Comparison of ENCODE assay signal across 8 cellular contexts in genomic region chr12:121110211-121110940, GRCh38. TPM values are rescaled to one million over a fixed set of nuclear protein-coding genes. Genes with fewer than 3 reads are reported as not detected.
DNase-seq lines count a peak whose midpoint lies in the region; TF ChIP-seq lines count a peak whose summit lies in the region.

No MANE protein-coding gene starts in this region.

- no peak overlapping the region for H3K27ac Mint-ChIP-seq in neural progenitor cell

- H3K27ac ChIP-seq in A673 (ENCODE audit: low read depth, low read length, poor library complexity, severe bottlenecking), result no peak overlapping the region
- H3K27ac ChIP-seq in OCI-LY3 (ENCODE audit: low read length), result no peak overlapping the region
- no peak overlapping the region for H3K27ac ChIP-seq in neural progenitor cell
- H3K27ac ChIP-seq in tibial artery, result no peak overlapping the region

- intact Hi-C loops in A673 (cut with micrococcal nuclease; ENCODE audit: unreplicated experiment) (loop anchor here (5.0 to 10.0 kb wide), 2 partner anchors 528 to 756 kb away; partner anchors contain the start of gene POP5), tibial artery (cut with DNase I; ENCODE audit: low total_unique reads) (no loop called here)

- H3K36me3 ChIP-seq in A673 (ENCODE audit: insufficient read depth, low read length, poor library complexity, severe bottlenecking) (no peaks in the 10 kb centered on the region), OCI-LY3 (replicated peaks; ENCODE audit: low read depth, low read length) (no peaks in the 10 kb centered on the region), neural progenitor cell (no peaks in the 10 kb centered on the region), tibial artery (no peaks in the 10 kb centered on the region)

- CTCF ChIA-PET in A673 (lab: Charles Lee), result interaction anchor here (0.6 kb wide), 1 partner anchor 87 kb away, joined by 3 read pairs; no protein-coding TSS in a partner anchor

- peaks cover 9% of the 10 kb centered on the region for H3K27me3 Mint-ChIP-seq in neural progenitor cell (ENCODE audit: insufficient read depth, low read depth)

- H3K9ac ChIP-seq in OCI-LY3 (ENCODE audit: low read length), result no peak overlapping the region
- H3K9ac ChIP-seq in neural progenitor cell, result no peak overlapping the region

- no peaks in the 10 kb centered on the region for H3K79me2 ChIP-seq in OCI-LY3 (ENCODE audit: low read length)
- H3K79me2 ChIP-seq in neural progenitor cell (ENCODE audit: low read depth), result no peaks in the 10 kb centered on the region

- TF ChIP-seq CTCF in A673 (conservative IDR thresholded peaks at IDR 0.05; ENCODE audit: low read depth, low read length) (peak; percentile 98), GM13977 (IDR thresholded peaks at IDR 0.05; ENCODE audit: extremely low read depth, insufficient read depth, missing control alignments) (peak; percentile 94), OCI-LY3 (IDR thresholded peaks at IDR 0.05; ENCODE audit: low read depth, low read length) (peak; percentile 97), fibroblast of mammary gland (conservative IDR thresholded peaks at IDR 0.05; ENCODE audit: control insufficient read depth, insufficient read depth, low read depth, low read length) (peak; percentile 96), neural progenitor cell (IDR thresholded peaks at IDR 0.05) (peak; percentile 100), tibial artery (IDR thresholded peaks at IDR 0.05) (peak; percentile 82 to 89)

- in situ Hi-C loops in GM13977 (cut with MboI; ENCODE audit: low pct_unique_long_range_greater_than_20kb, low sequenced_read_pairs, unreplicated experiment), result no loop called here

- H3K36me3 Mint-ChIP-seq in neural progenitor cell, result no peaks in the 10 kb centered on the region

- H3K9me3 Mint-ChIP-seq in neural progenitor cell, result no peaks in the 10 kb centered on the region

- H3K4me3 ChIP-seq in A673 (ENCODE audit: low read depth, low read length, poor library complexity, severe bottlenecking) (no peak overlapping the region), OCI-LY3 (ENCODE audit: low read length) (no peak overlapping the region), fibroblast of mammary gland (ENCODE audit: control insufficient read depth, low read depth, low read length) (no peak overlapping the region), neural progenitor cell (no peak overlapping the region), tibial artery (no peak overlapping the region)

- H2AFZ ChIP-seq in OCI-LY3 (ENCODE audit: low read depth, low read length), result peak overlapping the region; percentile 62; the same call in 1 of the 2 replicates
- H2AFZ ChIP-seq in neural progenitor cell (replicated peaks), result no peak overlapping the region

- peak overlapping the region; percentile 41 for H3K4me2 ChIP-seq in OCI-LY3 (ENCODE audit: low read length)
- no peak overlapping the region for H3K4me2 ChIP-seq in neural progenitor cell

- DNase-seq in A673 (ENCODE audit: low spot score), result peak; percentile 69
- peak; percentile 76 for DNase-seq in GM13977 (ENCODE audit: low spot score)
- DNase-seq in HS-27A (ENCODE audit: low read depth), result peak; percentile 17
- peak; percentile 65 to 73 for DNase-seq in activated T-cell treated with anti-CD3 and anti-CD28 coated beads, Interleukin-2, amount 50 U/mL, for 48 hours
- peak; percentile 81 for DNase-seq in fibroblast of mammary gland (ENCODE audit: low read depth)
- DNase-seq in neural progenitor cell (ENCODE audit: low spot score), result peak; percentile 72
- DNase-seq in tibial artery, result peak in 1 of 2 donors; percentile 41

- H3K9me3 ChIP-seq in A673 (ENCODE audit: low read depth, low read length, poor library complexity, severe bottlenecking), result no peaks in the 10 kb centered on the region
- H3K9me3 ChIP-seq in OCI-LY3 (ENCODE audit: insufficient read depth, low read length), result no peaks in the 10 kb centered on the region
- H3K9me3 ChIP-seq in neural progenitor cell (ENCODE audit: low read depth), result no peaks in the 10 kb centered on the region
- no peaks in the 10 kb centered on the region for H3K9me3 ChIP-seq in tibial artery

- BruUV-seq in A673 (replicated peaks; lab: Mats Ljungman, UMichigan), result no TSS peak

- no peaks in the 10 kb centered on the region for H3K4me1 Mint-ChIP-seq in neural progenitor cell

- POLR2A ChIA-PET in A673 (lab: Charles Lee; ENCODE audit: low non-redundant PET), result no interaction called here

- H3K27me3 ChIP-seq in A673 (replicated peaks; ENCODE audit: insufficient read depth, low read depth, low read length, poor library complexity) (no peaks in the 10 kb centered on the region), OCI-LY3 (ENCODE audit: low read depth, low read length) (no peaks in the 10 kb centered on the region), neural progenitor cell (no peaks in the 10 kb centered on the region), tibial artery (no peaks in the 10 kb centered on the region)

- no peak overlapping the region for H3K4me3 Mint-ChIP-seq in neural progenitor cell

- H4K20me1 ChIP-seq in OCI-LY3 (ENCODE audit: insufficient read depth, low read length) (no peaks in the 10 kb centered on the region), neural progenitor cell (ENCODE audit: low read depth) (no peaks in the 10 kb centered on the region)

- H3F3A ChIP-seq in neural progenitor cell (ENCODE audit: low read depth), result no peaks in the 10 kb centered on the region

- H3K4me1 ChIP-seq in A673 (ENCODE audit: insufficient read depth, low read length, poor library complexity, severe bottlenecking) (no peaks in the 10 kb centered on the region), OCI-LY3 (ENCODE audit: low read length) (peaks cover 5% of the 10 kb centered on the region; the same call in 1 of the 2 replicates), neural progenitor cell (no peaks in the 10 kb centered on the region), tibial artery (no peaks in the 10 kb centered on the region)

RNA-seq across cellular contexts. Expression of gene P2RX7, which starts 22.3 kb away (rescaled TPM):
- 0.17 and 0.42 TPM in 2 replicates for total RNA-seq in A673 (2021)
- total RNA-seq in neural progenitor cell (ENCODE audit: low replicate concordance), result 0.46 and 0.71 TPM in 2 replicates
